Comparison of ENCODE assay signal across 11 cellular contexts in the genomic region with DNA sequence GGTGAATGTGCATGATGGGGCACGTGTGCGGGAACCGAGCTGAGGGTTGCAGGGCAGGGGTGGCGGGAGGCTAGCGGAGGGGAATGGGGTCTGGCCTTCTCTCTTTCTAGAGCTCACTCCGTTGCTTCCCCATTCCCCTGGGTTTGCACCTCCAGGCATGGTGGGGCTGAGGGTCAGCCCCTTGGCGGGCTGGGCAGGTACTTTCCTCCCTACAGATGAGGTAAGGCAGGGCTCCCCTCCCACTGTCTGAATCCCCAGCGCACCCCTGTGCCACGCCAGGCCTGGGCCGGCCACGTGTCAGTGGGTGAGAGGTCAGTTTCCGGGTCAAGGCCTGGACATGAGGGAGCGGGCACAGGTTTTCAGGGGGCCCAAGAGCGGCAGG. TPM values are rescaled to one million over a fixed set of nuclear protein-coding genes. Genes with fewer than 3 reads are reported as not detected.
DNase-seq lines count a peak whose midpoint lies in the region; ATAC-seq, FAIRE-seq and TF ChIP-seq lines count a peak whose summit lies in the region.
"Had no signal": no experiment of that assay in that cellular context is flagged by ENCODE, and none has a peak within 500 bp of the region (broad histone marks: within the 10 kb centered on the region; RNA-seq: fewer than 3 reads in every experiment).

No MANE protein-coding gene starts in this region.

- WGBS in sigmoid colon, 2 donors = 88 to 91% methylated on average over 14 of the region's 14 CpGs

- H3K4me1 ChIP-seq in RWPE2 (ENCODE audit: insufficient read depth, poor library complexity, severe bottlenecking) (peaks cover 17% of the 10 kb centered on the region), sigmoid colon (peaks cover 0 to 13% (median 11%) of the 10 kb centered on the region in 4 donors)

- H3K27me3 ChIP-seq in RWPE2 (ENCODE audit: insufficient read depth, poor library complexity, severe bottlenecking) = no peaks in the 10 kb centered on the region
- no peaks in the 10 kb centered on the region for H3K27me3 ChIP-seq in sigmoid colon
- H3K27me3 ChIP-seq: ascending aorta had no signal

- H3K27ac ChIP-seq in RWPE2 (ENCODE audit: poor library complexity, severe bottlenecking) (peak overlapping the region; percentile 66), sigmoid colon (no peak overlapping the region)

- TF ChIP-seq EP300 in sigmoid colon (IDR thresholded peaks at IDR 0.05) = no peak

- in situ Hi-C loops in G401 (cut with HindIII; ENCODE audit: low sequenced_read_pairs) = no loop called here

- peak; percentile 22 for DNase-seq in GM12892 (ENCODE audit: insufficient read length)
- DNase-seq in RWPE2 (ENCODE audit: low spot score) = peak; percentile 49
- DNase-seq in left ventricle myocardium superior = peak; percentile 28
- peak; percentile 67 for DNase-seq in sigmoid colon
- no peak for DNase-seq in HuH-7.5 (ENCODE audit: low spot score)
- DNase-seq in G401 (ENCODE audit: low spot score) = no peak
- no peak for DNase-seq in hippocampal formation (lab: John Stamatoyannopoulos, UW)
- DNase-seq: KG1, NCI-H2081, NCI-H446 treated with DMSO at 0.1 percent for 48 hours had no signal

- no peak for TF ChIP-seq POLR2A in GM12892 (IDR thresholded peaks at IDR 0.05; ENCODE audit: low read depth, low read length)
- TF ChIP-seq POLR2A in sigmoid colon (IDR thresholded peaks at IDR 0.05) = no peak

- H3K9me3 ChIP-seq in RWPE2 (ENCODE audit: severe bottlenecking) (no peaks in the 10 kb centered on the region), sigmoid colon (no peaks in the 10 kb centered on the region)
- H3K9me3 ChIP-seq: ascending aorta had no signal

- no peak for ATAC-seq in RWPE2 (ENCODE audit: low read depth)
- peak; percentile 9 for ATAC-seq in left ventricle myocardium superior

- no peak for FAIRE-seq in GM12892 (lab: Jason Lieb, UNC)

- intact Hi-C loops in left ventricle myocardium superior (cut with micrococcal nuclease) (no loop called here), sigmoid colon (cut with DNase I) (no loop called here)

- H3K36me3 ChIP-seq in RWPE2 (ENCODE audit: low read depth) (no peaks in the 10 kb centered on the region), sigmoid colon (peaks cover 0 to 5% (median 0%) of the 10 kb centered on the region in 4 donors)

- no peak overlapping the region for H3K4me3 ChIP-seq in RWPE2 (ENCODE audit: severe bottlenecking)
- H3K4me3 ChIP-seq in sigmoid colon = no peak overlapping the region
- H3K4me3 ChIP-seq: ascending aorta had no signal

- TF ChIP-seq CTCF in RWPE2 (IDR thresholded peaks at IDR 0.05; ENCODE audit: poor library complexity, severe bottlenecking) (no peak), sigmoid colon (IDR thresholded peaks at IDR 0.05) (no peak)

RNA-seq across cellular contexts. Expression of gene SUSD2, which starts 8.9 kb away (rescaled TPM):
- polyA plus RNA-seq in GM12892 (2012; ENCODE audit: missing spikeins) = not detected
- total RNA-seq in left ventricle myocardium superior = 3.3 TPM
- total RNA-seq in sigmoid colon = 1 to 10 TPM; 1.2 to 8.6 (median 3.8) TPM
- polyA plus RNA-seq in sigmoid colon = 1 to 10 TPM in 1 of 3 donors, not detected in 2; 2.6 TPM
- not detected in 2 replicates for total RNA-seq in G401 (2014; rRNA removed; shearing (Covaris generic))

RNA-seq across cellular contexts. Expression of gene GGT5, which starts 54.7 kb away (rescaled TPM):
- polyA plus RNA-seq in GM12892 (2012; ENCODE audit: missing spikeins) = not detected
- 19.8 TPM for total RNA-seq in left ventricle myocardium superior
- 10 to 100 TPM; 15.3 to 35.2 (median 24.5) TPM for total RNA-seq in sigmoid colon
- 10 to 100 TPM in 1 of 3 donors, 1 to 10 TPM in 2; 2.8 to 26.2 (median 4.8) TPM for polyA plus RNA-seq in sigmoid colon
- not detected in 2 replicates for total RNA-seq in G401 (2014; rRNA removed; shearing (Covaris generic))

Comparison
In these comparisons a context has a peak if more than half of its experiments do, and no peak if none do; other contexts are left out.
1. DNase-seq: peak in GM12892 (single experiment), RWPE2 (single experiment), left ventricle myocardium superior (single experiment) and sigmoid colon (single experiment); none in HuH-7.5 (single experiment), G401 (single experiment) and hippocampal formation (0 of 2).
2. RNA of gene GGT5, which starts 54.7 kb away (total RNA-seq): 15.3 to 35.2 TPM in sigmoid colon and 19.8 TPM in left ventricle myocardium superior (single experiment); not detected in G401; every median in the first group is over 10 times any median in the second.